In genomic region chr6:156056085-156056484, GRCh38 we compare ENCODE assay signal across 7 cellular contexts.
"Had no signal": no experiment of that assay in that cellular context is flagged by ENCODE, and none has a peak within 500 bp of the region (broad histone marks: within the 10 kb centered on the region; RNA-seq: fewer than 3 reads in every experiment).

No MANE protein-coding gene starts in this region.

- H3K4me3 ChIP-seq: K562 had no signal

- ATAC-seq: HepG2, K562 had no signal

- H3K27ac ChIP-seq: HL-60 had no signal

- H3K4me3 Mint-ChIP-seq: IgD-negative memory B cell had no signal

- DNase-seq: IMR-90, KBM-7, KG1 had no signal

- H3K27ac Mint-ChIP-seq: IgD-negative memory B cell had no signal
